18 cellular contexts compared by ENCODE assay signal in genomic region chrX:133302775-133303445, GRCh38.
DNase-seq lines count a peak whose midpoint lies in the region; FAIRE-seq and TF ChIP-seq lines count a peak whose summit lies in the region.
"Had no signal": no experiment of that assay in that cellular context is flagged by ENCODE, and none has a peak within 500 bp of the region (broad histone marks: within the 10 kb centered on the region; RNA-seq: fewer than 3 reads in every experiment).

No MANE protein-coding gene starts in this region.

- no peak overlapping the region for H2BK15ac ChIP-seq in mesendoderm (replicated peaks; ENCODE audit: low read depth)

- peaks cover 11% of the 10 kb centered on the region for H3K4me1 Mint-ChIP-seq in astrocyte (ENCODE audit: low read depth, unreplicated experiment)
- H3K4me1 Mint-ChIP-seq: CD14-positive monocyte had no signal

- H3K4me1 ChIP-seq in astrocyte (ENCODE audit: insufficient read depth, low read length) (peaks cover 2% of the 10 kb centered on the region), mesendoderm (ENCODE audit: control insufficient read depth, low read depth, low read length) (no peaks in the 10 kb centered on the region)

- H3K9me3 ChIP-seq in astrocyte (ENCODE audit: insufficient read depth, low read depth, low read length) (no peaks in the 10 kb centered on the region), MG63 (no peaks in the 10 kb centered on the region)

- peak; percentile 98 for FAIRE-seq in astrocyte (lab: Jason Lieb, UNC)
- FAIRE-seq: A204.1, D721Med, G401.6, GM12891 had no signal

- CTCF ChIA-PET in AG04449 (lab: Yijun Ruan, JAX), result no interaction called here

- H2BK5ac ChIP-seq in mesendoderm (ENCODE audit: low read length), result no peak overlapping the region

- H3K79me1 ChIP-seq in mesendoderm (ENCODE audit: low read length), result no peaks in the 10 kb centered on the region

- H4K8ac ChIP-seq in mesendoderm (ENCODE audit: low read depth, low read length), result no peak overlapping the region

- H3K36me3 ChIP-seq in astrocyte (ENCODE audit: insufficient read depth, low read length) (no peaks in the 10 kb centered on the region), mesendoderm (ENCODE audit: control insufficient read depth, insufficient read depth, low read length) (no peaks in the 10 kb centered on the region), MG63 (no peaks in the 10 kb centered on the region)

- TF ChIP-seq CTCF in AG04449 (IDR thresholded peaks at IDR 0.05; ENCODE audit: insufficient read depth, low read length, missing control alignments), result no peak
- no peak for TF ChIP-seq CTCF in astrocyte (IDR thresholded peaks at IDR 0.05; ENCODE audit: insufficient read depth, low read depth, low read length)

- H3K27me3 ChIP-seq in astrocyte (ENCODE audit: insufficient read depth, low read length), result no peaks in the 10 kb centered on the region
- H3K27me3 ChIP-seq in mesendoderm (ENCODE audit: insufficient read depth, low read length, poor library complexity), result no peaks in the 10 kb centered on the region
- H3K27me3 ChIP-seq in MG63, result no peaks in the 10 kb centered on the region

- no peak overlapping the region for H3K18ac ChIP-seq in mesendoderm (ENCODE audit: low read length)

- H3K79me2 ChIP-seq in astrocyte (ENCODE audit: insufficient read depth, low read length) (no peaks in the 10 kb centered on the region), mesendoderm (ENCODE audit: control insufficient read depth, insufficient read depth, low read length) (no peaks in the 10 kb centered on the region)

- no peak overlapping the region for H4K5ac ChIP-seq in mesendoderm (ENCODE audit: low read length)

- H3K23ac ChIP-seq in mesendoderm (ENCODE audit: low read length), result no peak overlapping the region

- DNase-seq in AG04449 (ENCODE audit: low read depth, low spot score), result peak; percentile 26
- peak; percentile 21 for DNase-seq in M059J (ENCODE audit: low read depth)
- DNase-seq in astrocyte (ENCODE audit: low read depth), result peak; percentile 82
- peak; percentile 24 for DNase-seq in mesendoderm
- no peak for DNase-seq in NCI-H2107 treated with DMSO at 0.1 percent for 48 hours (lab: John Stamatoyannopoulos, UW; ENCODE audit: unreplicated experiment)
- DNase-seq in occipital lobe (lab: John Stamatoyannopoulos, UW), result no peak
- no peak for DNase-seq in MG63
- DNase-seq: CD8-positive, alpha-beta T cell; COR-L47; DMS153; DMS79 treated with DMSO at 0.1 percent for 48 hours; EL had no signal

- H3K4me2 ChIP-seq in astrocyte (ENCODE audit: low read length) (no peak overlapping the region), mesendoderm (ENCODE audit: low read length) (no peak overlapping the region)

- POLR2A ChIA-PET in AG04449 (lab: Yijun Ruan, JAX), result no interaction called here

- no peaks in the 10 kb centered on the region for H3K9me3 Mint-ChIP-seq in astrocyte (ENCODE audit: unreplicated experiment)
- H3K9me3 Mint-ChIP-seq: CD8-positive, alpha-beta T cell had no signal

- peaks cover 11% of the 10 kb centered on the region for H3K36me3 Mint-ChIP-seq in astrocyte (ENCODE audit: low read depth, unreplicated experiment)
- H3K36me3 Mint-ChIP-seq: CD14-positive monocyte; CD8-positive, alpha-beta T cell had no signal

- H3K9ac ChIP-seq in astrocyte (ENCODE audit: low read length) (no peak overlapping the region), mesendoderm (ENCODE audit: low read length) (no peak overlapping the region)

- no peaks in the 10 kb centered on the region for H4K20me1 ChIP-seq in astrocyte (ENCODE audit: insufficient read depth, low read length)

- no peak overlapping the region for H2AFZ ChIP-seq in astrocyte (ENCODE audit: low read depth, low read length)

- no peak overlapping the region for H2BK120ac ChIP-seq in mesendoderm (ENCODE audit: low read depth, low read length)

- H3K27me3 Mint-ChIP-seq in astrocyte (ENCODE audit: low read depth, unreplicated experiment), result no peaks in the 10 kb centered on the region

- H3K4me3 ChIP-seq in AG04449 (ENCODE audit: low read depth, low read length) (no peak overlapping the region), astrocyte (ENCODE audit: insufficient read depth, low read depth, low read length) (no peak overlapping the region), mesendoderm (ENCODE audit: low read length) (no peak overlapping the region), MG63 (no peak overlapping the region)

- no peak overlapping the region for H2AK5ac ChIP-seq in mesendoderm (ENCODE audit: low read length)

- H3K4me3 Mint-ChIP-seq in astrocyte (ENCODE audit: unreplicated experiment), result no peak overlapping the region
- H3K4me3 Mint-ChIP-seq: CD14-positive monocyte; CD8-positive, alpha-beta T cell had no signal

- no peak overlapping the region for H3K56ac ChIP-seq in mesendoderm (ENCODE audit: low read length)

- WGBS in mesendoderm (ENCODE audit: extremely low coverage, insufficient coverage, low lambda C conversion rate), result no CpG with 5 or more reads among the region's 10 CpGs

- no peak overlapping the region for H3K27ac Mint-ChIP-seq in astrocyte (ENCODE audit: unreplicated experiment)
- H3K27ac Mint-ChIP-seq: CD14-positive monocyte; CD8-positive, alpha-beta T cell had no signal

- H3K4ac ChIP-seq in mesendoderm (ENCODE audit: low read depth, low read length), result no peak overlapping the region

- H3K27ac ChIP-seq in astrocyte (ENCODE audit: low read depth, low read length) (no peak overlapping the region), mesendoderm (ENCODE audit: low read depth, low read length) (no peak overlapping the region)
- H3K27ac ChIP-seq: HL-60 had no signal

Comparison
In these comparisons a context has a peak if more than half of its experiments do, and no peak if none do; other contexts are left out.
1. DNase-seq: peak in AG04449 (single experiment), M059J (single experiment), astrocyte (single experiment) and mesendoderm (single experiment); none in NCI-H2107 treated with DMSO at 0.1 percent for 48 hours (single experiment), occipital lobe (single experiment) and MG63 (single experiment).